Comparison of ENCODE assay signal across 18 cellular contexts in the genomic region with DNA sequence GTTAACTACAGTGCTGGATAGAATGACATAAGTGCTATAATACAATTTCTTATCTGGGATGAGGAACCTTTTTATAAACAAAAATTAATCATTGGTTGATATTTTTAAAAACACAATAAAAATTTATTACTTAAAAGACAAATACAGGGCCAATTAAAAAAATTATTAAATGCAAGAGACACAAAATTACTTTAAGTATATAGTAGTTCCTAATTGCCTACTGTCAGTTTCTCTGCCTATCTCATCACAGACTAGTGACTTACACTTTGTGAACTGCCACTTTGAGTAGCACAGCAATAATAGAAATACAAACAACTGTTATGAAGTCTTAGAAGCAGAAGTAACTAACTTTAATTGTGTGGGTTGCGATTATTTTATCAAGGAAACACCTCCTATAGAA. TPM values are rescaled to one million over a fixed set of nuclear protein-coding genes. Genes with fewer than 3 reads are reported as not detected.
DNase-seq lines count a peak whose midpoint lies in the region; ATAC-seq and TF ChIP-seq lines count a peak whose summit lies in the region.
"Had no signal": no experiment of that assay in that cellular context is flagged by ENCODE, and none has a peak within 500 bp of the region (broad histone marks: within the 10 kb centered on the region; RNA-seq: fewer than 3 reads in every experiment).

No MANE protein-coding gene starts in this region.

- peak overlapping the region; percentile 36 for H3K4me3 Mint-ChIP-seq in activated naive CD8-positive, alpha-beta T cell
- H3K4me3 Mint-ChIP-seq: activated CD8-positive, alpha-beta memory T cell treated with anti-CD3 and anti-CD28 coated beads, Interleukin-2, amount 10 ng/mL, durations not matched to agents 7 days and 5 days had no signal

- no peak for ATAC-seq in activated naive CD4-positive, alpha-beta T cell treated with anti-CD3 and anti-CD28 coated beads, Interleukin-2, amount 50 U/mL, for 72 hours
- ATAC-seq in HG03342 (IDR thresholded peaks at IDR 0.05; ENCODE audit: unreplicated experiment): no peak
- ATAC-seq: activated CD8-positive, alpha-beta memory T cell treated with anti-CD3 and anti-CD28 coated beads, Interleukin-2, amount 10 ng/mL, durations not matched to agents 7 days and 5 days had no signal

- H4K8ac ChIP-seq in mesenchymal stem cell (ENCODE audit: low read length): no peak overlapping the region

- no peak overlapping the region for H2AK5ac ChIP-seq in mesenchymal stem cell (ENCODE audit: low read length, severe bottlenecking)

- no peak for TF ChIP-seq CTCF in tibial artery (IDR thresholded peaks at IDR 0.05)

- H3K14ac ChIP-seq in mesenchymal stem cell (ENCODE audit: low read length in 2 of 2): no peak overlapping the region

- no peaks in the 10 kb centered on the region for H3K9me3 Mint-ChIP-seq in activated naive CD4-positive, alpha-beta T cell treated with anti-CD3 and anti-CD28 coated beads, Interleukin-2, amount 50 U/mL, for 72 hours
- no peaks in the 10 kb centered on the region for H3K9me3 Mint-ChIP-seq in activated naive CD8-positive, alpha-beta T cell (ENCODE audit: low read depth)

- H3K36me3 ChIP-seq in mesenchymal stem cell (ENCODE audit: control insufficient read depth in 1 of 2, insufficient read depth in 2 of 2, low read depth in 1 of 2, low read length in 2 of 2) (no peaks in the 10 kb centered on the region), tibial artery (no peaks in the 10 kb centered on the region)
- H3K36me3 ChIP-seq: left lung, prostate gland had no signal

- H3K4me1 ChIP-seq in mesenchymal stem cell (ENCODE audit: control insufficient read depth, insufficient read depth, low read depth, low read length): no peaks in the 10 kb centered on the region
- peaks cover 0 to 99% (median 58%) of the 10 kb centered on the region in 4 donors for H3K4me1 ChIP-seq in tibial artery
- H3K4me1 ChIP-seq: prostate gland had no signal

- H3K4ac ChIP-seq in mesenchymal stem cell (ENCODE audit: low read depth in 1 of 2, low read length in 2 of 2): no peak overlapping the region

- H3K27ac Mint-ChIP-seq in activated naive CD4-positive, alpha-beta T cell treated with anti-CD3 and anti-CD28 coated beads, Interleukin-2, amount 50 U/mL, for 72 hours: peak overlapping the region; percentile 62 to 75
- peak overlapping the region; percentile 61 for H3K27ac Mint-ChIP-seq in activated naive CD8-positive, alpha-beta T cell
- H3K27ac Mint-ChIP-seq: activated CD8-positive, alpha-beta memory T cell treated with anti-CD3 and anti-CD28 coated beads, Interleukin-2, amount 10 ng/mL, durations not matched to agents 7 days and 5 days had no signal

- peak overlapping the region; percentile 66 for H3K9ac ChIP-seq in mesenchymal stem cell (ENCODE audit: low read length)

- no peak overlapping the region for H3K4me2 ChIP-seq in mesenchymal stem cell (ENCODE audit: low read length, poor library complexity, severe bottlenecking)

- no peak overlapping the region for H2BK12ac ChIP-seq in mesenchymal stem cell (ENCODE audit: low read length in 2 of 2)

- no peak overlapping the region for H2BK15ac ChIP-seq in mesenchymal stem cell (ENCODE audit: low read depth, poor library complexity, severe bottlenecking)

- WGBS in mesenchymal stem cell: no CpG with 5 or more reads among the region's 1 CpG

- intact Hi-C loops in tibial artery (cut with DNase I; ENCODE audit: low total_unique reads): no loop called here

- peaks cover 10% of the 10 kb centered on the region for H3K79me1 ChIP-seq in mesenchymal stem cell (replicated peaks; ENCODE audit: low read length, poor library complexity, severe bottlenecking)

- no peak overlapping the region for H3K27ac ChIP-seq in mesenchymal stem cell (ENCODE audit: low read length, poor library complexity, severe bottlenecking)
- H3K27ac ChIP-seq in tibial artery: peak overlapping the region; percentile 93 to 96
- H3K27ac ChIP-seq: left lung, prostate gland had no signal

- H3K36me3 Mint-ChIP-seq in activated naive CD4-positive, alpha-beta T cell treated with anti-CD3 and anti-CD28 coated beads, Interleukin-2, amount 50 U/mL, for 72 hours: peaks cover 0 to 13% of the 10 kb centered on the region in 2 donors
- H3K36me3 Mint-ChIP-seq in activated naive CD8-positive, alpha-beta T cell: peaks cover 3% of the 10 kb centered on the region

- no peak overlapping the region for H2AFZ ChIP-seq in mesenchymal stem cell (ENCODE audit: low read depth, low read length)

- no peak overlapping the region for H3K18ac ChIP-seq in mesenchymal stem cell (ENCODE audit: low read depth in 1 of 2, low read length in 2 of 2)

- H3K27me3 ChIP-seq in mesenchymal stem cell (ENCODE audit: control insufficient read depth in 1 of 2, insufficient read depth in 1 of 2, low read length in 2 of 2) (no peaks in the 10 kb centered on the region), tibial artery (no peaks in the 10 kb centered on the region)
- H3K27me3 ChIP-seq: left lung had no signal

- no peak overlapping the region for H3K23ac ChIP-seq in mesenchymal stem cell (ENCODE audit: low read length in 2 of 2)

- H3K9me3 ChIP-seq in mesenchymal stem cell (ENCODE audit: control insufficient read depth, low read length) (no peaks in the 10 kb centered on the region), tibial artery (no peaks in the 10 kb centered on the region)
- H3K9me3 ChIP-seq: left lung, prostate gland had no signal

- H2BK120ac ChIP-seq in mesenchymal stem cell (ENCODE audit: low read depth, low read length): no peak overlapping the region

- no peak overlapping the region for H4K91ac ChIP-seq in mesenchymal stem cell (ENCODE audit: low read length)

- H3K4me3 ChIP-seq in mesenchymal stem cell (ENCODE audit: insufficient read depth in 1 of 2, low read depth in 1 of 2, low read length in 2 of 2): no peak overlapping the region
- no peak overlapping the region for H3K4me3 ChIP-seq in tibial artery
- H3K4me3 ChIP-seq: left lung, prostate gland had no signal

- no peaks in the 10 kb centered on the region for H3K27me3 Mint-ChIP-seq in activated naive CD8-positive, alpha-beta T cell
- H3K27me3 Mint-ChIP-seq: activated CD8-positive, alpha-beta memory T cell treated with anti-CD3 and anti-CD28 coated beads, Interleukin-2, amount 10 ng/mL, durations not matched to agents 7 days and 5 days had no signal

- H2BK5ac ChIP-seq in mesenchymal stem cell (ENCODE audit: low read depth, low read length, poor library complexity, severe bottlenecking): no peak overlapping the region

- no peak for DNase-seq in activated naive CD4-positive, alpha-beta T cell treated with anti-CD3 and anti-CD28 coated beads, Interleukin-2, amount 50 U/mL, for 72 hours (ENCODE audit: low spot score in 2 of 2)
- DNase-seq in activated naive CD4-positive, alpha-beta T cell (lab: John Stamatoyannopoulos, UW): no peak
- DNase-seq in mesenchymal stem cell: no peak
- no peak for DNase-seq in tibial artery
- DNase-seq in COLO829 (ENCODE audit: low spot score): no peak
- DNase-seq in activated effector memory CD4-positive, alpha-beta T cell treated with Interleukin-2 at 50 U/mL for 16 hours: no peak
- DNase-seq: activated CD4-positive, CD25-positive, alpha-beta regulatory T cell; activated CD8-positive, alpha-beta memory T cell treated with anti-CD3 and anti-CD28 coated beads, Interleukin-2, amount 10 ng/mL, durations not matched to agents 7 days and 5 days; caudate nucleus; COR-L47; GOT3; Karpas-422; left lung; stimulated activated CD4-positive, alpha-beta T cell treated with anti-CD3 and anti-CD28 coated beads, Interleukin-12 subunit alpha, Interleukin-12 subunit beta, amount 100 ng/mL, for 4 hours; stimulated activated naive CD4-positive, alpha-beta T cell had no signal

- peaks cover 89% of the 10 kb centered on the region for H3K4me1 Mint-ChIP-seq in activated naive CD8-positive, alpha-beta T cell (ENCODE audit: low read depth)

RNA-seq across cellular contexts. Expression of gene TES, which starts 8.4 kb away (rescaled TPM):
- total RNA-seq in activated naive CD4-positive, alpha-beta T cell treated with anti-CD3 and anti-CD28 coated beads, Interleukin-2, amount 50 U/mL, for 72 hours: 10 to 100 TPM; 45.8 to 79.2 TPM
- 47.6 TPM for polyA plus RNA-seq in mesenchymal stem cell (2013, experiment 1 of 2)
- 50.2 TPM for polyA plus RNA-seq in mesenchymal stem cell (2013, experiment 2 of 2)
